In the genomic region with DNA sequence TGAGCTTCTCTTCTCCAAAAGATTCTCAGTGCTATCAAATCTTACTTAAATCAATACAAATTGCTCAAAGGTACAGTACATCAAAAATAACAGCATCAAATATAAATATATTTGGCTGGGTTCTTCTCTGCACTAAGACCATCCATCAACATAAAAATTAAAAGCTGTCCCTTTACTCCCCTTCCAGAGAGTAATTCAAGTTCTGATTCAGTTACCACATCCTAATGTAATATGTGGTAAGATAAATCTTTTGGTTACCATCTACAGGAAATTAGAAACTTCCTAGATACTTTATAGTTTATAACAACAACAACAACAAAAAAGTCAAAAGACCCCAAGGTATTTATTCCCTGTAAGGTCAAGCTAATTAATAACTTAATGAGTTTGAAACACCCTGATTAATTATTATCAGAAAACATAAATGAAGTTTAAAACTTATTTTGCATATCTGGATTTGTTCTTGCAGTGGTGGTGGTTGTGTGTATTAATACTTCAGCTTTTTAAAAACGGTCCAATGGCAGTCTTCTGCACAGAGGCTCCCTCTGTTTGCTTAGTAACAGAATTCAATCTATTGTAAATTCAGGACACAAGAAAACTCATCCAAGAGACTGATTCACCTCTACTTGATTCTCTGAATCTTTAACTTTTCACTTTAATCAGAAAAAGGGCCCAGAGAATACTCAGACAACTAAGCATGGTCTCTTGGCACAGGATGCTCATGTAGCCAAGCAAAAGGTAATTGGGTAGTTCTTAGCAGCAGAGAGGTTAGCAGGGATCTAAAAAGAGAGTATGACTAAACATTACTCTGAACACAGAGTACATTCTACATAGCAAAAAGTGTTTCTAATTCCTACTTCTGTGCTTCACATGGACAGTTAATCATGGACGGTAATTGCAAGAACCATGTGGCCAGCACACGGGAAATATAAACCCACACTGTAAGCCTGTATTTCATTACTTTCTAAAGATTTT, we compare ENCODE assay signal across 10 cellular contexts. TPM values are rescaled to one million over a fixed set of nuclear protein-coding genes. Genes with fewer than 3 reads are reported as not detected.
DNase-seq lines count a peak whose midpoint lies in the region; ATAC-seq and TF ChIP-seq lines count a peak whose summit lies in the region.
"Had no signal": no experiment of that assay in that cellular context is flagged by ENCODE, and none has a peak within 500 bp of the region (broad histone marks: within the 10 kb centered on the region; RNA-seq: fewer than 3 reads in every experiment).

No MANE protein-coding gene starts in this region.

- no peaks in the 10 kb centered on the region for H3K9me3 ChIP-seq in RWPE2 (ENCODE audit: severe bottlenecking)
- H3K9me3 ChIP-seq: esophagus muscularis mucosa, upper lobe of left lung had no signal

- no peaks in the 10 kb centered on the region for H3K9me3 Mint-ChIP-seq in activated CD8-positive, alpha-beta memory T cell treated with anti-CD3 and anti-CD28 coated beads, Interleukin-2, amount 10 ng/mL, durations not matched to agents 7 days and 5 days (ENCODE audit: low read depth)
- no peaks in the 10 kb centered on the region for H3K9me3 Mint-ChIP-seq in stimulated activated naive CD8-positive, alpha-beta T cell treated with anti-CD3 and anti-CD28 coated beads, Interleukin-15, Interleukin-2, amounts not matched to agents 100 ng/mL and 50 ng/mL, for 24 hours

- H3K27me3 ChIP-seq in RWPE2 (ENCODE audit: insufficient read depth, poor library complexity, severe bottlenecking), result no peaks in the 10 kb centered on the region
- H3K27me3 ChIP-seq: esophagus muscularis mucosa, upper lobe of left lung had no signal

- peaks cover 58% of the 10 kb centered on the region for H3K36me3 ChIP-seq in RWPE2 (ENCODE audit: low read depth)

- TF ChIP-seq CTCF in RWPE2 (IDR thresholded peaks at IDR 0.05; ENCODE audit: poor library complexity, severe bottlenecking), result no peak
- no peak for TF ChIP-seq CTCF in fibroblast of villous mesenchyme (IDR thresholded peaks at IDR 0.05; ENCODE audit: insufficient read depth, low read depth, low read length)

- peaks cover 70% of the 10 kb centered on the region for H3K4me1 Mint-ChIP-seq in activated CD8-positive, alpha-beta memory T cell treated with anti-CD3 and anti-CD28 coated beads, Interleukin-2, amount 10 ng/mL, durations not matched to agents 7 days and 5 days
- peaks cover 75% of the 10 kb centered on the region for H3K4me1 Mint-ChIP-seq in stimulated activated naive CD8-positive, alpha-beta T cell treated with anti-CD3 and anti-CD28 coated beads, Interleukin-15, Interleukin-2, amounts not matched to agents 100 ng/mL and 50 ng/mL, for 24 hours (ENCODE audit: low read depth)

- peak overlapping the region; percentile 67 for H3K27ac Mint-ChIP-seq in activated CD8-positive, alpha-beta memory T cell treated with anti-CD3 and anti-CD28 coated beads, Interleukin-2, amount 10 ng/mL, durations not matched to agents 7 days and 5 days
- peak overlapping the region; percentile 75 for H3K27ac Mint-ChIP-seq in stimulated activated naive CD8-positive, alpha-beta T cell treated with anti-CD3 and anti-CD28 coated beads, Interleukin-15, Interleukin-2, amounts not matched to agents 100 ng/mL and 50 ng/mL, for 24 hours

- H3K4me1 ChIP-seq in RWPE2 (ENCODE audit: insufficient read depth, poor library complexity, severe bottlenecking), result peaks cover 18% of the 10 kb centered on the region

- ATAC-seq in activated CD8-positive, alpha-beta memory T cell treated with anti-CD3 and anti-CD28 coated beads, Interleukin-2, amount 10 ng/mL, durations not matched to agents 7 days and 5 days, result peak; percentile 75
- ATAC-seq in RWPE2 (ENCODE audit: low read depth) (peak; percentile 60), GM19351 (IDR thresholded peaks at IDR 0.05; ENCODE audit: unreplicated experiment) (no peak), GM18861 (IDR thresholded peaks at IDR 0.05; ENCODE audit: unreplicated experiment) (no peak), HG02840 (IDR thresholded peaks at IDR 0.05; ENCODE audit: low FRiP score, unreplicated experiment) (no peak)

- DNase-seq in activated CD8-positive, alpha-beta memory T cell treated with anti-CD3 and anti-CD28 coated beads, Interleukin-2, amount 10 ng/mL, durations not matched to agents 7 days and 5 days, result no peak
- no peak for DNase-seq in activated CD8-positive, alpha-beta memory T cell treated with anti-CD3 and anti-CD28 coated beads, Interleukin-2, amount 50 U/mL, for 4 hours
- no peak for DNase-seq in RWPE2 (ENCODE audit: low spot score)
- DNase-seq in fibroblast of villous mesenchyme (ENCODE audit: low read depth), result peak; percentile 13
- DNase-seq: upper lobe of left lung had no signal

- no peak overlapping the region for H3K4me3 ChIP-seq in RWPE2 (ENCODE audit: severe bottlenecking)
- H3K4me3 ChIP-seq in fibroblast of villous mesenchyme (ENCODE audit: low read depth, low read length), result no peak overlapping the region
- H3K4me3 ChIP-seq: esophagus muscularis mucosa, upper lobe of left lung had no signal

- no peak overlapping the region for H3K27ac ChIP-seq in RWPE2 (ENCODE audit: poor library complexity, severe bottlenecking)

- H3K36me3 Mint-ChIP-seq in activated CD8-positive, alpha-beta memory T cell treated with anti-CD3 and anti-CD28 coated beads, Interleukin-2, amount 10 ng/mL, durations not matched to agents 7 days and 5 days, result peaks cover 26% of the 10 kb centered on the region
- peaks cover 20% of the 10 kb centered on the region for H3K36me3 Mint-ChIP-seq in stimulated activated naive CD8-positive, alpha-beta T cell treated with anti-CD3 and anti-CD28 coated beads, Interleukin-15, Interleukin-2, amounts not matched to agents 100 ng/mL and 50 ng/mL, for 24 hours (ENCODE audit: low read depth)

- H3K27me3 Mint-ChIP-seq in activated CD8-positive, alpha-beta memory T cell treated with anti-CD3 and anti-CD28 coated beads, Interleukin-2, amount 10 ng/mL, durations not matched to agents 7 days and 5 days, result no peaks in the 10 kb centered on the region
- no peaks in the 10 kb centered on the region for H3K27me3 Mint-ChIP-seq in stimulated activated naive CD8-positive, alpha-beta T cell treated with anti-CD3 and anti-CD28 coated beads, Interleukin-15, Interleukin-2, amounts not matched to agents 100 ng/mL and 50 ng/mL, for 24 hours

- CTCF ChIA-PET in activated CD8-positive, alpha-beta memory T cell treated with anti-CD3 and anti-CD28 coated beads, Interleukin-2, amount 10 ng/mL, durations not matched to agents 7 days and 5 days (lab: Charles Lee), result interaction anchor here (0.7 to 13.7 kb wide), 9 partner anchors 8 to 93 kb away, joined by 3 to 274 read pairs (median 4); partner anchors contain the start of genes DIAPH1, FCHSD1, HDAC3 and RELL2

- H3K4me3 Mint-ChIP-seq in activated CD8-positive, alpha-beta memory T cell treated with anti-CD3 and anti-CD28 coated beads, Interleukin-2, amount 10 ng/mL, durations not matched to agents 7 days and 5 days, result no peak overlapping the region
- H3K4me3 Mint-ChIP-seq in stimulated activated naive CD8-positive, alpha-beta T cell treated with anti-CD3 and anti-CD28 coated beads, Interleukin-15, Interleukin-2, amounts not matched to agents 100 ng/mL and 50 ng/mL, for 24 hours, result no peak overlapping the region

RNA-seq across cellular contexts. Expression of gene DIAPH1, which starts 20.1 kb away (rescaled TPM):
- 100 to 1,000 TPM; 284 to 295 TPM for total RNA-seq in activated CD8-positive, alpha-beta memory T cell treated with anti-CD3 and anti-CD28 coated beads, Interleukin-2, amount 10 ng/mL, durations not matched to agents 7 days and 5 days
- 22.9 and 26.8 TPM in 2 replicates for total RNA-seq in fibroblast of villous mesenchyme

RNA-seq across cellular contexts. Expression of gene HDAC3, which starts 38.0 kb away (rescaled TPM):
- total RNA-seq in activated CD8-positive, alpha-beta memory T cell treated with anti-CD3 and anti-CD28 coated beads, Interleukin-2, amount 10 ng/mL, durations not matched to agents 7 days and 5 days, result 10 to 100 TPM; 87.1 to 90.0 TPM
- 49.0 and 53.5 TPM in 2 replicates for total RNA-seq in fibroblast of villous mesenchyme

RNA-seq across cellular contexts. Expression of gene RELL2, which starts 38.1 kb away (rescaled TPM):
- total RNA-seq in activated CD8-positive, alpha-beta memory T cell treated with anti-CD3 and anti-CD28 coated beads, Interleukin-2, amount 10 ng/mL, durations not matched to agents 7 days and 5 days, result 10 to 100 TPM; 28.0 to 35.8 TPM
- 4.7 and 8.4 TPM in 2 replicates for total RNA-seq in fibroblast of villous mesenchyme

RNA-seq across cellular contexts. Expression of gene FCHSD1, which starts 52.5 kb away (rescaled TPM):
- 10 to 100 TPM; 46.5 to 64.1 TPM for total RNA-seq in activated CD8-positive, alpha-beta memory T cell treated with anti-CD3 and anti-CD28 coated beads, Interleukin-2, amount 10 ng/mL, durations not matched to agents 7 days and 5 days
- total RNA-seq in fibroblast of villous mesenchyme, result 24.2 and 25.8 TPM in 2 replicates

Comparison
In these comparisons a context has a peak if more than half of its experiments do, and no peak if none do; other contexts are left out.
1. ATAC-seq: peak in activated CD8-positive, alpha-beta memory T cell treated with anti-CD3 and anti-CD28 coated beads, Interleukin-2, amount 10 ng/mL, durations not matched to agents 7 days and 5 days (single experiment) and RWPE2 (single experiment); none in GM19351 (single experiment), GM18861 (single experiment) and HG02840 (single experiment).
2. RNA of gene DIAPH1, which starts 20.1 kb away (total RNA-seq): 284 to 295 TPM in activated CD8-positive, alpha-beta memory T cell treated with anti-CD3 and anti-CD28 coated beads, Interleukin-2, amount 10 ng/mL, durations not matched to agents 7 days and 5 days; 22.9 to 26.8 TPM in fibroblast of villous mesenchyme; every median in the first group is over 10 times any median in the second.